Comparison of ENCODE assay signal across 17 cellular contexts in genomic region chr12:31742891-31743290, GRCh38. TPM values are rescaled to one million over a fixed set of nuclear protein-coding genes. Genes with fewer than 3 reads are reported as not detected.
DNase-seq lines count a peak whose midpoint lies in the region; ATAC-seq and TF ChIP-seq lines count a peak whose summit lies in the region.
"Had no signal": no experiment of that assay in that cellular context is flagged by ENCODE, and none has a peak within 500 bp of the region (broad histone marks: within the 10 kb centered on the region; RNA-seq: fewer than 3 reads in every experiment).

No MANE protein-coding gene starts in this region.

- H3K4me1 Mint-ChIP-seq in Calu3 (ENCODE audit: low read depth, unreplicated experiment) (peaks cover 49% of the 10 kb centered on the region), GM23338 (no peaks in the 10 kb centered on the region)
- peaks cover 36 to 87% (median 75%) of the 10 kb centered on the region in 7 donors for H3K4me1 Mint-ChIP-seq in naive thymus-derived CD4-positive, alpha-beta T cell

- intact Hi-C loops in Calu3 (cut with micrococcal nuclease; ENCODE audit: unreplicated experiment): no loop called here
- intact Hi-C loops in naive thymus-derived CD4-positive, alpha-beta T cell (cut with micrococcal nuclease): loop anchor here in 1 of 2 donors (5.0 kb wide), 1 partner anchor 421 kb away; no protein-coding TSS in a partner anchor
- intact Hi-C loops in ovary (cut with DNase I): no loop called here

- TF ChIP-seq CTCF in Calu3 (IDR thresholded peaks at IDR 0.05; ENCODE audit: unreplicated experiment) (no peak), ovary (IDR thresholded peaks at IDR 0.05) (no peak), GM23338 (conservative IDR thresholded peaks at IDR 0.05; ENCODE audit: low read depth in 2 of 2) (no peak)

- no peaks in the 10 kb centered on the region for H3F3A ChIP-seq in GM23338 (replicated peaks; ENCODE audit: low read depth)

- no peak for DNase-seq in Calu3
- peak; percentile 38 for DNase-seq in KG1 (lab: John Stamatoyannopoulos, UW)
- DNase-seq in SKM-1 treated with dmso at 0.1 percent for 144 hours (lab: John Stamatoyannopoulos, UW; ENCODE audit: unreplicated experiment): peak; percentile 37
- peak in 6 of 9 donors; percentile 15 to 54 (median 42) for DNase-seq in naive thymus-derived CD4-positive, alpha-beta T cell
- no peak for DNase-seq in ovary
- DNase-seq in GM23338 (ENCODE audit: low spot score): no peak
- DNase-seq in NCI-H446 treated with DMSO at 0.1 percent for 48 hours (lab: John Stamatoyannopoulos, UW): no peak
- DNase-seq: activated CD4-positive, CD25-positive, alpha-beta regulatory T cell treated with anti-CD3 and anti-CD28 coated beads, Interleukin-2, amount 50 U/mL, for 72 hours; activated T-cell treated with anti-CD3 and anti-CD28 coated beads, Interleukin-2, amount 50 U/mL, for 24 hours; adrenal gland; C1 segment of cervical spinal cord; cortex of kidney; NCI-H446; stimulated activated CD4-positive, alpha-beta T cell treated with anti-CD3 and anti-CD28 coated beads, Interleukin-2, amount 100 ng/mL, for 48 hours; stimulated activated naive CD4-positive, alpha-beta T cell treated with Interleukin-2 at 50 U/mL for 16 hours had no signal

- CTCF ChIA-PET in Calu3 (lab: Charles Lee): no interaction called here
- CTCF ChIA-PET in naive thymus-derived CD4-positive, alpha-beta T cell (lab: Charles Lee): interaction anchor here (1.0 to 1.3 kb wide), 3 partner anchors 10 to 154 kb away, joined by 3 to 4 read pairs (median 3); no protein-coding TSS in a partner anchor

- H3K27me3 ChIP-seq in naive thymus-derived CD4-positive, alpha-beta T cell (ENCODE audit: control insufficient read depth in 2 of 2, insufficient read depth in 2 of 2, low read length in 2 of 2): no peaks in the 10 kb centered on the region
- H3K27me3 ChIP-seq in ovary: no peaks in the 10 kb centered on the region
- H3K27me3 ChIP-seq in GM23338 (ENCODE audit: insufficient read depth): no peaks in the 10 kb centered on the region
- H3K27me3 ChIP-seq: adrenal gland, SJSA1 had no signal

- no peak overlapping the region for H3K27ac ChIP-seq in naive thymus-derived CD4-positive, alpha-beta T cell (ENCODE audit: low read depth, low read length)
- H3K27ac ChIP-seq in ovary (no peak overlapping the region), GM23338 (ENCODE audit: low read depth) (no peak overlapping the region)
- H3K27ac ChIP-seq: adrenal gland, SJSA1 had no signal

- no peak overlapping the region; the same call in 1 of the 2 replicates for H2AFZ ChIP-seq in GM23338

- H3K4me3 ChIP-seq in naive thymus-derived CD4-positive, alpha-beta T cell (ENCODE audit: low read length): no peak overlapping the region
- H3K4me3 ChIP-seq in ovary (no peak overlapping the region), GM23338 (no peak overlapping the region)
- H3K4me3 ChIP-seq: adrenal gland, SJSA1 had no signal

- peak; percentile 44 for ATAC-seq in naive thymus-derived CD4-positive, alpha-beta T cell
- ATAC-seq in HG02759 (IDR thresholded peaks at IDR 0.05; ENCODE audit: unreplicated experiment) (no peak), GM23338 (no peak)

- no peaks in the 10 kb centered on the region for H3K9me2 ChIP-seq in GM23338 (ENCODE audit: insufficient read depth)

- no peak overlapping the region for H3K4me2 ChIP-seq in GM23338

- 32 to 47% (median 40%) methylated on average over 1 of the region's 1 CpG for WGBS in ovary, 3 donors

- H3K4me3 Mint-ChIP-seq in Calu3 (ENCODE audit: low read depth, unreplicated experiment) (no peak overlapping the region), GM23338 (no peak overlapping the region)
- H3K4me3 Mint-ChIP-seq in naive thymus-derived CD4-positive, alpha-beta T cell: peak overlapping the region in 6 of 10 donors; percentile 1 to 69 (median 36)
- H3K4me3 Mint-ChIP-seq: activated T-cell treated with anti-CD3 and anti-CD28 coated beads, Interleukin-2, amount 50 U/mL, for 24 hours had no signal

- TF ChIP-seq EP300 in ovary (IDR thresholded peaks at IDR 0.05): no peak

- no peak for TF ChIP-seq POLR2A in ovary (IDR thresholded peaks at IDR 0.05)

- no peaks in the 10 kb centered on the region for H4K20me1 ChIP-seq in GM23338 (replicated peaks; ENCODE audit: insufficient read depth)

- peaks cover 30% of the 10 kb centered on the region for H3K36me3 Mint-ChIP-seq in Calu3 (ENCODE audit: insufficient read depth, unreplicated experiment)
- H3K36me3 Mint-ChIP-seq in naive thymus-derived CD4-positive, alpha-beta T cell: peaks cover 0 to 3% (median 0%) of the 10 kb centered on the region in 5 donors
- peaks cover 1% of the 10 kb centered on the region; the same call in 1 of the 3 replicates for H3K36me3 Mint-ChIP-seq in GM23338 (ENCODE audit: low read depth)

- POLR2A ChIA-PET in naive thymus-derived CD4-positive, alpha-beta T cell (lab: Charles Lee): interaction anchor here (1.0 to 1.5 kb wide), 6 partner anchors 11 to 145 kb away, joined by 3 to 4 read pairs (median 3); partner anchors contain the start of gene AMN1

- H3K9me3 Mint-ChIP-seq in Calu3 (ENCODE audit: low read depth, unreplicated experiment) (no peaks in the 10 kb centered on the region), GM23338 (peaks cover 1% of the 10 kb centered on the region; the same call in 2 of the 3 replicates)
- H3K9me3 Mint-ChIP-seq in naive thymus-derived CD4-positive, alpha-beta T cell: peaks cover 0 to 2% (median 0%) of the 10 kb centered on the region in 11 donors
- H3K9me3 Mint-ChIP-seq: activated T-cell treated with anti-CD3 and anti-CD28 coated beads, Interleukin-2, amount 50 U/mL, for 24 hours had no signal

- H3K36me3 ChIP-seq in naive thymus-derived CD4-positive, alpha-beta T cell (ENCODE audit: control insufficient read depth in 2 of 3, insufficient read depth in 3 of 3, low read length in 3 of 3): no peaks in the 10 kb centered on the region
- H3K36me3 ChIP-seq in ovary (no peaks in the 10 kb centered on the region), GM23338 (ENCODE audit: insufficient read depth) (no peaks in the 10 kb centered on the region)
- H3K36me3 ChIP-seq: adrenal gland, SJSA1 had no signal

- H3K27me3 Mint-ChIP-seq in Calu3 (ENCODE audit: unreplicated experiment) (no peaks in the 10 kb centered on the region), GM23338 (ENCODE audit: insufficient read depth, low read depth, poor library complexity) (peaks cover 2% of the 10 kb centered on the region)
- no peaks in the 10 kb centered on the region for H3K27me3 Mint-ChIP-seq in naive thymus-derived CD4-positive, alpha-beta T cell
- H3K27me3 Mint-ChIP-seq: activated T-cell treated with anti-CD3 and anti-CD28 coated beads, Interleukin-2, amount 50 U/mL, for 24 hours had no signal

- H3K27ac Mint-ChIP-seq in Calu3 (ENCODE audit: unreplicated experiment) (peak overlapping the region; percentile 91), GM23338 (no peak overlapping the region)
- H3K27ac Mint-ChIP-seq in naive thymus-derived CD4-positive, alpha-beta T cell: peak overlapping the region in 8 of 9 donors; percentile 47 to 85 (median 64)
- H3K27ac Mint-ChIP-seq: activated T-cell treated with anti-CD3 and anti-CD28 coated beads, Interleukin-2, amount 50 U/mL, for 24 hours had no signal

- BruUV-seq in Calu3 (replicated peaks; lab: Mats Ljungman, UMichigan): no TSS peak

- no peaks in the 10 kb centered on the region for H3K9me3 ChIP-seq in naive thymus-derived CD4-positive, alpha-beta T cell (ENCODE audit: control insufficient read depth in 2 of 3, low read length in 3 of 3)
- H3K9me3 ChIP-seq in ovary: no peaks in the 10 kb centered on the region
- H3K9me3 ChIP-seq: adrenal gland, SJSA1 had no signal

- peaks cover 17 to 27% of the 10 kb centered on the region in 2 donors for H3K4me1 ChIP-seq in naive thymus-derived CD4-positive, alpha-beta T cell (ENCODE audit: control insufficient read depth in 2 of 2, insufficient read depth in 2 of 2, low read length in 2 of 2)
- H3K4me1 ChIP-seq in ovary (ENCODE audit: insufficient read depth) (no peaks in the 10 kb centered on the region), GM23338 (ENCODE audit: insufficient read depth) (peaks cover 4% of the 10 kb centered on the region; the same call in 1 of the 2 replicates)

- no peaks in the 10 kb centered on the region for H3K79me2 ChIP-seq in GM23338 (replicated peaks; ENCODE audit: insufficient read depth)

RNA-seq across cellular contexts. Expression of gene AMN1, which starts 14.1 kb away (rescaled TPM):
- total RNA-seq in Calu3 (2022) (10.2 and 13.5 TPM in 2 replicates), ovary (10 to 100 TPM; 17.4 to 30.3 (median 20.7) TPM)
- 10 to 100 TPM in 2 of 5 experiments, 1 to 10 TPM in 3; 4.1 to 22.9 (median 8.1) TPM for total RNA-seq in naive thymus-derived CD4-positive, alpha-beta T cell
- 10 to 100 TPM; 15.7 to 17.8 TPM for polyA plus RNA-seq in naive thymus-derived CD4-positive, alpha-beta T cell
- polyA plus RNA-seq in ovary (10 to 100 TPM; 18.5 to 20.3 TPM), GM23338 (2016; fragmentation: Nextera tagmentation; extraction: Ambion mirVana) (14.1 and 17.7 TPM in 2 replicates)
- 12.3 and 12.6 TPM in 2 replicates for total RNA-seq in GM23338 (2014; rRNA removed; shearing (Covaris generic))

Comparison
In these comparisons a context has a peak if more than half of its experiments do, and no peak if none do; other contexts are left out.
1. DNase-seq: peak in KG1 (single experiment), SKM-1 treated with dmso at 0.1 percent for 144 hours (single experiment) and naive thymus-derived CD4-positive, alpha-beta T cell (6 of 9); none in Calu3 (single experiment), ovary (0 of 5), GM23338 (single experiment) and NCI-H446 treated with DMSO at 0.1 percent for 48 hours (single experiment).
2. H3K4me3 Mint-ChIP-seq: peak in naive thymus-derived CD4-positive, alpha-beta T cell (6 of 10); none in Calu3 (single experiment) and GM23338 (single experiment).